Comparison of ENCODE assay signal across 19 cellular contexts in genomic region chr19:38722947-38723605, GRCh38. TPM values are rescaled to one million over a fixed set of nuclear protein-coding genes. Genes with fewer than 3 reads are reported as not detected.
DNase-seq lines count a peak whose midpoint lies in the region; ATAC-seq, FAIRE-seq and TF ChIP-seq lines count a peak whose summit lies in the region.
"Had no signal": no experiment of that assay in that cellular context is flagged by ENCODE, and none has a peak within 500 bp of the region (broad histone marks: within the 10 kb centered on the region; RNA-seq: fewer than 3 reads in every experiment).

No MANE protein-coding gene starts in this region.

- H3T11ph ChIP-seq in H9 (ENCODE audit: low read length): no peak overlapping the region

- H3K9me3 Mint-ChIP-seq in astrocyte (ENCODE audit: unreplicated experiment) (no peaks in the 10 kb centered on the region), H9 (no peaks in the 10 kb centered on the region), natural killer cell (no peaks in the 10 kb centered on the region)
- H3K9me3 Mint-ChIP-seq in activated naive CD8-positive, alpha-beta T cell treated with anti-CD3 and anti-CD28 coated beads for 36 hours: no peaks in the 10 kb centered on the region
- H3K9me3 Mint-ChIP-seq: activated naive CD4-positive, alpha-beta T cell treated with anti-CD3 and anti-CD28 coated beads, Interleukin-2, amount 10 ng/mL, durations not matched to agents 7 days and 5 days had no signal

- H3K14ac ChIP-seq in H9 (ENCODE audit: insufficient read depth, low read length): no peak overlapping the region

- no peak overlapping the region for H3K23ac ChIP-seq in H9 (ENCODE audit: insufficient read length, low read depth, low read length)

- no peak overlapping the region for H2AK5ac ChIP-seq in H9 (ENCODE audit: insufficient read length, low read length)

- intact Hi-C loops in HepG2 (cut with micrococcal nuclease; ENCODE audit: unreplicated experiment): loop anchor here (2.0 to 5.0 kb wide), 2 partner anchors 22 to 71 kb away; no protein-coding TSS in a partner anchor
- intact Hi-C loops in natural killer cell (cut with micrococcal nuclease): no loop called here

- H3K4me3 Mint-ChIP-seq in astrocyte (ENCODE audit: unreplicated experiment) (no peak overlapping the region), H9 (no peak overlapping the region), natural killer cell (no peak overlapping the region)
- H3K4me3 Mint-ChIP-seq in activated naive CD8-positive, alpha-beta T cell treated with anti-CD3 and anti-CD28 coated beads for 36 hours: no peak overlapping the region
- H3K4me3 Mint-ChIP-seq: activated CD4-positive, alpha-beta T cell treated with anti-CD3 and anti-CD28 coated beads for 36 hours; activated naive CD4-positive, alpha-beta T cell treated with anti-CD3 and anti-CD28 coated beads, Interleukin-2, amount 10 ng/mL, durations not matched to agents 7 days and 5 days had no signal

- H3K9ac ChIP-seq in astrocyte (ENCODE audit: low read length) (no peak overlapping the region), HepG2 (ENCODE audit: insufficient read depth, low read depth, low read length) (peak overlapping the region; percentile 69), skeletal muscle tissue (ENCODE audit: low read depth in 1 of 3, low read length in 3 of 3) (peak overlapping the region in 1 of 3 donors; percentile 54), H9 (ENCODE audit: extremely low read depth, insufficient read length, low read length) (no peak overlapping the region)

- H2BK20ac ChIP-seq in H9 (ENCODE audit: low read depth, low read length, poor library complexity, severe bottlenecking): no peak overlapping the region

- H3K4ac ChIP-seq in H9 (ENCODE audit: low read depth, low read length): no peak overlapping the region

- no peak overlapping the region for H3K56ac ChIP-seq in H9 (ENCODE audit: insufficient read length, low read depth, low read length)

- no peak for TF ChIP-seq POLR2A in A549 (IDR thresholded peaks at IDR 0.05; ENCODE audit: low read length)
- TF ChIP-seq POLR2A in HepG2 (IDR thresholded peaks at IDR 0.05; ENCODE audit: insufficient read depth in 1 of 2, low read depth in 2 of 2, low read length in 2 of 2): peak in 1 of 2 experiments; percentile 32; a peak in 1 of 4 replicates

- H2AFZ ChIP-seq in astrocyte (ENCODE audit: low read depth, low read length) (no peak overlapping the region), HepG2 (ENCODE audit: low read length) (no peak overlapping the region), H9 (ENCODE audit: low read length) (no peak overlapping the region)

- H4K20me1 ChIP-seq in astrocyte (ENCODE audit: insufficient read depth, low read length): peaks cover 76% of the 10 kb centered on the region
- H4K20me1 ChIP-seq in HepG2 (ENCODE audit: insufficient read depth, low read length): no peaks in the 10 kb centered on the region
- H4K20me1 ChIP-seq in H9 (ENCODE audit: control insufficient read depth, insufficient read depth, insufficient read length): no peaks in the 10 kb centered on the region

- TF ChIP-seq RAD21 in A549 (conservative IDR thresholded peaks at IDR 0.05 in 1 of 2, IDR thresholded peaks at IDR 0.05 in 1 of 2): no peak
- TF ChIP-seq RAD21 in HepG2 (CRISPR knock-in tag; IDR thresholded peaks at IDR 0.05): no peak

- DNase-seq in A549 (ENCODE audit: low read depth in 1 of 2, low spot score in 1 of 2) (no peak), astrocyte (ENCODE audit: low read depth) (no peak), HepG2 (ENCODE audit: low spot score) (no peak), foreskin fibroblast (no peak), H9 (no peak), natural killer cell (no peak)
- DNase-seq in activated naive CD8-positive, alpha-beta T cell treated with anti-CD3 and anti-CD28 coated beads for 36 hours: no peak
- DNase-seq: activated CD4-positive, alpha-beta T cell treated with anti-CD3 and anti-CD28 coated beads for 36 hours; activated naive CD4-positive, alpha-beta T cell treated with anti-CD3 and anti-CD28 coated beads, Interleukin-2, amount 10 ng/mL, durations not matched to agents 7 days and 5 days; central memory CD4-positive, alpha-beta T cell; NCI-H1436 treated with DMSO at 0.1 percent for 48 hours; NCI-H2227 treated with DMSO at 0.1 percent for 48 hours; T-helper 9 cell had no signal

- H3K79me2 ChIP-seq in astrocyte (ENCODE audit: insufficient read depth, low read length) (peaks cover 61% of the 10 kb centered on the region), HepG2 (ENCODE audit: insufficient read depth, low read length) (no peaks in the 10 kb centered on the region), H9 (ENCODE audit: insufficient read depth, low read length) (no peaks in the 10 kb centered on the region)

- H2BK15ac ChIP-seq in H9 (ENCODE audit: low read depth, low read length): no peak overlapping the region

- no peak overlapping the region for H4K8ac ChIP-seq in H9 (replicated peaks; ENCODE audit: insufficient read length, low read depth, low read length)

- in situ Hi-C loops in HepG2 (cut with HindIII; ENCODE audit: extremely low pct_ligation_motif_present, low pct_unique_long_range_greater_than_20kb): no loop called here

- 87% methylated on average over 10 of the region's 10 CpGs for WGBS in A549 (ENCODE audit: missing lambda C conversion rate)
- WGBS in HepG2 (ENCODE audit: low lambda C conversion rate): 100% methylated on average over 7 of the region's 10 CpGs
- no CpG with 5 or more reads among the region's 10 CpGs for WGBS in H9 (ENCODE audit: extremely low coverage, insufficient read length, low lambda C conversion rate)

- no TSS peak for BruUV-seq in HepG2 (replicated peaks; lab: Mats Ljungman, UMichigan)

- TF ChIP-seq EP300 in A549 (IDR thresholded peaks at IDR 0.05) (no peak), HepG2 (IDR thresholded peaks at IDR 0.05; ENCODE audit: low read depth in 2 of 2, low read length in 2 of 2) (no peak), HepG2 (CRISPR knock-in tag; IDR thresholded peaks at IDR 0.05; ENCODE audit: borderline replicate concordance) (no peak)

- H4K5ac ChIP-seq in H9 (ENCODE audit: insufficient read length, low read depth, low read length): no peak overlapping the region

- H3K27me3 Mint-ChIP-seq in astrocyte (ENCODE audit: low read depth, unreplicated experiment): no peaks in the 10 kb centered on the region
- no peaks in the 10 kb centered on the region for H3K27me3 Mint-ChIP-seq in activated naive CD8-positive, alpha-beta T cell treated with anti-CD3 and anti-CD28 coated beads for 36 hours
- H3K27me3 Mint-ChIP-seq in H9 (ENCODE audit: low read depth): no peaks in the 10 kb centered on the region
- no peaks in the 10 kb centered on the region for H3K27me3 Mint-ChIP-seq in natural killer cell (ENCODE audit: low read depth in 2 of 2)
- H3K27me3 Mint-ChIP-seq: activated CD4-positive, alpha-beta T cell treated with anti-CD3 and anti-CD28 coated beads for 36 hours; activated naive CD4-positive, alpha-beta T cell treated with anti-CD3 and anti-CD28 coated beads, Interleukin-2, amount 10 ng/mL, durations not matched to agents 7 days and 5 days had no signal

- no peak overlapping the region for H2BK12ac ChIP-seq in H9 (ENCODE audit: insufficient read length, low read depth, low read length)

- peaks cover 40% of the 10 kb centered on the region for H3K36me3 ChIP-seq in astrocyte (ENCODE audit: insufficient read depth, low read length)
- H3K36me3 ChIP-seq in HepG2 (replicated peaks in 1 of 2; ENCODE audit: control insufficient read depth in 1 of 2, insufficient read depth in 2 of 2, low read length in 2 of 2): peaks cover 24 to 69% of the 10 kb centered on the region in 2 experiments
- peaks cover 77 to 92% (median 79%) of the 10 kb centered on the region in 3 donors for H3K36me3 ChIP-seq in skeletal muscle tissue (ENCODE audit: control insufficient read depth in 3 of 3, insufficient read depth in 3 of 3, low read length in 3 of 3)

- FAIRE-seq in A549 (lab: Jason Lieb, UNC) (peak; percentile 18), astrocyte (lab: Jason Lieb, UNC) (no peak), HepG2 (lab: Jason Lieb, UNC) (no peak)
- FAIRE-seq: keratinocyte, urothelium cell line had no signal

- H3K4me3 ChIP-seq in A549 (no peak overlapping the region), astrocyte (ENCODE audit: insufficient read depth, low read depth, low read length) (no peak overlapping the region), HepG2 (replicated peaks in 1 of 3; ENCODE audit: insufficient read depth in 1 of 3, low read depth in 2 of 3, low read length in 3 of 3) (no peak overlapping the region), skeletal muscle tissue (ENCODE audit: low read length in 3 of 3) (no peak overlapping the region), foreskin fibroblast (ENCODE audit: low read depth in 1 of 2, low read length in 2 of 2) (no peak overlapping the region)
- H3K4me3 ChIP-seq: SJSA1 had no signal

- H3K36me3 Mint-ChIP-seq in astrocyte (ENCODE audit: low read depth, unreplicated experiment): peaks cover 19% of the 10 kb centered on the region
- H3K36me3 Mint-ChIP-seq in activated naive CD8-positive, alpha-beta T cell treated with anti-CD3 and anti-CD28 coated beads for 36 hours: peaks cover 5% of the 10 kb centered on the region
- peaks cover 22 to 85% (median 82%) of the 10 kb centered on the region in 3 experiments; a peak in 6 of 7 replicates for H3K36me3 Mint-ChIP-seq in H9 (ENCODE audit: insufficient read depth in 1 of 3, low read depth in 3 of 3)
- H3K36me3 Mint-ChIP-seq in natural killer cell: no peaks in the 10 kb centered on the region

- no peak overlapping the region for H3K18ac ChIP-seq in H9 (ENCODE audit: insufficient read length, low read depth, low read length)

- H3K4me1 ChIP-seq in A549: peaks cover 45% of the 10 kb centered on the region
- H3K4me1 ChIP-seq in astrocyte (ENCODE audit: insufficient read depth, low read length): peaks cover 34% of the 10 kb centered on the region
- H3K4me1 ChIP-seq in HepG2 (ENCODE audit: insufficient read depth, low read length): peaks cover 50% of the 10 kb centered on the region
- peaks cover 33 to 59% (median 56%) of the 10 kb centered on the region in 3 donors for H3K4me1 ChIP-seq in skeletal muscle tissue (ENCODE audit: control insufficient read depth in 3 of 3, insufficient read depth in 3 of 3, low read length in 3 of 3)
- no peaks in the 10 kb centered on the region for H3K4me1 ChIP-seq in H9 (ENCODE audit: insufficient read depth, low read length)
- H3K4me1 ChIP-seq: SJSA1 had no signal

- H3K4me2 ChIP-seq in A549 (no peak overlapping the region), astrocyte (ENCODE audit: low read length) (no peak overlapping the region), HepG2 (ENCODE audit: low read depth, low read length) (no peak overlapping the region), H9 (ENCODE audit: insufficient read depth, insufficient read length, low read length) (no peak overlapping the region)

- H3K79me1 ChIP-seq in H9 (ENCODE audit: insufficient read depth, low read depth, low read length, poor library complexity, severe bottlenecking): no peaks in the 10 kb centered on the region

- no peak overlapping the region for H2BK5ac ChIP-seq in H9 (ENCODE audit: insufficient read length, low read length)

- H3K27me3 ChIP-seq in astrocyte (ENCODE audit: insufficient read depth, low read length): no peaks in the 10 kb centered on the region
- H3K27me3 ChIP-seq in HepG2 (ENCODE audit: control insufficient read depth in 1 of 2, insufficient read depth in 2 of 2, low read length in 2 of 2): no peaks in the 10 kb centered on the region
- H3K27me3 ChIP-seq in skeletal muscle tissue (ENCODE audit: control insufficient read depth in 3 of 3, insufficient read depth in 3 of 3, low read length in 3 of 3): no peaks in the 10 kb centered on the region
- H3K27me3 ChIP-seq in H9 (ENCODE audit: insufficient read depth, low read length): no peaks in the 10 kb centered on the region
- H3K27me3 ChIP-seq: SJSA1 had no signal

- POLR2A ChIA-PET in A549 (lab: Yijun Ruan, JAX) (interaction anchor here (1.6 kb wide), 1 partner anchor 11 kb away, joined by 4 read pairs; no protein-coding TSS in a partner anchor), HepG2 (lab: Yijun Ruan, JAX) (interaction anchor here (1.6 to 3.2 kb wide), 6 partner anchors 21 to 126 kb away, joined by 3 to 26 read pairs (median 6); partner anchors contain the start of gene ACTN4)

- peak overlapping the region; percentile 86 for H3K27ac Mint-ChIP-seq in astrocyte (ENCODE audit: unreplicated experiment)
- H3K27ac Mint-ChIP-seq in activated naive CD8-positive, alpha-beta T cell treated with anti-CD3 and anti-CD28 coated beads for 36 hours: no peak overlapping the region
- H3K27ac Mint-ChIP-seq in H9: no peak overlapping the region; a peak in 2 of 7 replicates
- no peak overlapping the region for H3K27ac Mint-ChIP-seq in natural killer cell
- H3K27ac Mint-ChIP-seq: activated CD4-positive, alpha-beta T cell treated with anti-CD3 and anti-CD28 coated beads for 36 hours; activated naive CD4-positive, alpha-beta T cell treated with anti-CD3 and anti-CD28 coated beads, Interleukin-2, amount 10 ng/mL, durations not matched to agents 7 days and 5 days had no signal

- no peak overlapping the region for H2BK120ac ChIP-seq in H9 (ENCODE audit: low read depth, low read length, poor library complexity, severe bottlenecking)

- H4K91ac ChIP-seq in H9 (ENCODE audit: insufficient read length, low read depth, low read length): no peak overlapping the region

- CTCF ChIA-PET in A549 (lab: Yijun Ruan, JAX): interaction anchor here (0.6 to 38.0 kb wide), 19 partner anchors 8 to 320 kb away, joined by 3 to 764 read pairs (median 5); partner anchors contain the start of genes FAM98C, MRPS12 and SARS2
- CTCF ChIA-PET in HepG2 (lab: Yijun Ruan, JAX; ENCODE audit: low intra/inter-chr PET ratio, low total read pairs): no interaction called here

- H3K23me2 ChIP-seq in H9 (ENCODE audit: insufficient read length, low read depth, low read length, poor library complexity, severe bottlenecking): no peaks in the 10 kb centered on the region

- H3K9me3 ChIP-seq in A549 (no peaks in the 10 kb centered on the region), astrocyte (ENCODE audit: insufficient read depth, low read depth, low read length) (no peaks in the 10 kb centered on the region), HepG2 (ENCODE audit: low read length) (no peaks in the 10 kb centered on the region), skeletal muscle tissue (ENCODE audit: control insufficient read depth in 3 of 3, low read length in 3 of 3) (no peaks in the 10 kb centered on the region), H9 (ENCODE audit: control insufficient read depth, low read depth, low read length) (no peaks in the 10 kb centered on the region)
- H3K9me3 ChIP-seq: SJSA1 had no signal

- H3K27ac ChIP-seq in A549: peak overlapping the region in 1 of 2 experiments; percentile 55; a peak in 2 of 6 replicates
- H3K27ac ChIP-seq in astrocyte (ENCODE audit: low read depth, low read length): no peak overlapping the region
- H3K27ac ChIP-seq in HepG2 (ENCODE audit: extremely low read length, insufficient read depth, low read length): peak overlapping the region; percentile 82
- peak overlapping the region; percentile 73 for H3K27ac ChIP-seq in skeletal muscle tissue (ENCODE audit: low read depth, low read length)
- no peak overlapping the region for H3K27ac ChIP-seq in H9 (ENCODE audit: insufficient read length, low read depth, low read length)
- H3K27ac ChIP-seq: SJSA1 had no signal

- TF ChIP-seq CTCF in A549 (IDR thresholded peaks at IDR 0.05) (no peak), astrocyte (IDR thresholded peaks at IDR 0.05; ENCODE audit: insufficient read depth, low read depth, low read length) (no peak), HepG2 (CRISPR knock-in tag; IDR thresholded peaks at IDR 0.05) (no peak), foreskin fibroblast (IDR thresholded peaks at IDR 0.05; ENCODE audit: low read depth, low read length) (no peak), H9 (conservative IDR thresholded peaks at IDR 0.05) (no peak), natural killer cell (IDR thresholded peaks at IDR 0.05) (no peak)

- H3K4me1 Mint-ChIP-seq in astrocyte (ENCODE audit: low read depth, unreplicated experiment) (peaks cover 15% of the 10 kb centered on the region), H9 (peaks cover 0 to 4% of the 10 kb centered on the region in 2 experiments; a peak in 1 of 4 replicates), natural killer cell (peaks cover 13 to 24% of the 10 kb centered on the region in 2 donors)
- peaks cover 7% of the 10 kb centered on the region for H3K4me1 Mint-ChIP-seq in activated naive CD8-positive, alpha-beta T cell treated with anti-CD3 and anti-CD28 coated beads for 36 hours
- H3K4me1 Mint-ChIP-seq: activated naive CD4-positive, alpha-beta T cell treated with anti-CD3 and anti-CD28 coated beads, Interleukin-2, amount 10 ng/mL, durations not matched to agents 7 days and 5 days had no signal

- no peak for ATAC-seq in A549
- no peak for ATAC-seq in HepG2
- no peak for ATAC-seq in natural killer cell
- ATAC-seq: activated CD4-positive, alpha-beta T cell treated with anti-CD3 and anti-CD28 coated beads for 36 hours had no signal

RNA-seq across cellular contexts. Expression of gene CAPN12, which starts 21.2 kb away (rescaled TPM):
- polyA plus RNA-seq in A549 (2011; rRNA removed): 10.0 and 12.3 TPM in 2 replicates
- 10.0 and 10.2 TPM in 2 replicates for polyA plus RNA-seq in A549 (2012; cell fraction: cytosol; rRNA removed)
- polyA plus RNA-seq in A549 (2012; cell fraction: nucleus; rRNA removed): 33.2 and 34.8 TPM in 2 replicates
- polyA plus RNA-seq in A549 (2017; fragmentation: RNase III; extraction: RNeasy Plus Mini Kit Qiagen cat#74134 plus additional on column Dnase treatment): 8.6 to 11.7 TPM (median 11.0 TPM) in 3 replicates
- 3.2 and 7.1 TPM in 2 replicates for polyA minus RNA-seq in A549 (2011; rRNA and poly(A)+ RNA removed)
- 4.6 and 6.0 TPM in 2 replicates for total RNA-seq in astrocyte
- 0.62 and 1.6 TPM in 2 replicates for total RNA-seq in HepG2 (2016; rRNA removed; fragmentation: Illumina TruSeq; extraction: Trizol)
- total RNA-seq in HepG2 (2016; cell fraction: cytosol; rRNA removed; fragmentation: Illumina TruSeq; extraction: Trizol; ENCODE audit: low read depth): 1.0 and 1.2 TPM in 2 replicates
- 0.30 and 1.3 TPM in 2 replicates for total RNA-seq in HepG2 (2016; cell fraction: insoluble cytoplasmic fraction; rRNA removed; fragmentation: Illumina TruSeq; extraction: Trizol)
- 0.49 and 0.59 TPM in 2 replicates for total RNA-seq in HepG2 (2016; cell fraction: membrane; rRNA removed; fragmentation: Illumina TruSeq; extraction: Trizol)
- total RNA-seq in HepG2 (2016; cell fraction: nucleus; rRNA removed; fragmentation: Illumina TruSeq; extraction: Trizol): 2.3 and 2.9 TPM in 2 replicates
- polyA plus RNA-seq in HepG2 (2011; rRNA removed): 13.6 and 20.4 TPM in 2 replicates
- polyA plus RNA-seq in HepG2 (2011; cell fraction: cytosol; rRNA removed): 3.4 and 3.8 TPM in 2 replicates
- 230 and 249 TPM in 2 replicates for polyA plus RNA-seq in HepG2 (2011; cell fraction: nucleus; rRNA removed)
- polyA plus RNA-seq in HepG2 (2012): 8.4 and 11.4 TPM in 2 replicates
- 0.35 and 0.73 TPM in 2 replicates for polyA plus RNA-seq in HepG2 (2016; cell fraction: cytosol; fragmentation: Illumina TruSeq; extraction: Trizol; ENCODE audit: low read depth)
- polyA plus RNA-seq in HepG2 (2016; cell fraction: insoluble cytoplasmic fraction; fragmentation: Illumina TruSeq; extraction: Trizol; ENCODE audit: low read depth): 0.66 and 0.96 TPM in 2 replicates
- polyA plus RNA-seq in HepG2 (2016; cell fraction: membrane; fragmentation: Illumina TruSeq; extraction: Trizol; ENCODE audit: low read depth): 0.66 and 0.81 TPM in 2 replicates
- polyA plus RNA-seq in HepG2 (2016; cell fraction: nucleus; fragmentation: Illumina TruSeq; extraction: Trizol; ENCODE audit: insufficient read depth, low read depth): 16.2 and 18.9 TPM in 2 replicates
- 4.4 TPM in 1 of 2 replicates, not detected in the other for polyA minus RNA-seq in HepG2 (2011; rRNA and poly(A)+ RNA removed; ENCODE audit: low replicate concordance)
- 0.69 and 2.0 TPM in 2 replicates for polyA minus RNA-seq in HepG2 (2011; cell fraction: cytosol; rRNA and poly(A)+ RNA removed)
- 10.0 and 11.6 TPM in 2 replicates for polyA minus RNA-seq in HepG2 (2011; cell fraction: nucleus; rRNA and poly(A)+ RNA removed)
- 0.52 TPM for total RNA-seq in skeletal muscle tissue
- 1 to 10 TPM; 3.8 to 3.9 TPM for total RNA-seq in activated naive CD8-positive, alpha-beta T cell treated with anti-CD3 and anti-CD28 coated beads for 36 hours
- 10.3 and 10.5 TPM in 2 replicates for total RNA-seq in H9 (2021)
- 10 to 100 TPM in 2 of 3 donors, 1 to 10 TPM in 1; 7.4 to 51.0 (median 26.7) TPM for total RNA-seq in natural killer cell
- total RNA-seq: SJSA1 had no signal

RNA-seq across cellular contexts. Expression of gene LGALS7, which starts 50.2 kb away (rescaled TPM):
- polyA plus RNA-seq in A549 (2011; rRNA removed) (not detected in 2 replicates), A549 (2017; fragmentation: RNase III; extraction: RNeasy Plus Mini Kit Qiagen cat#74134 plus additional on column Dnase treatment) (not detected in 3 replicates), HepG2 (2011; rRNA removed) (0.73 and 0.85 TPM in 2 replicates)
- 0.19 TPM in 1 of 2 replicates, not detected in the other for polyA plus RNA-seq in A549 (2012; cell fraction: cytosol; rRNA removed)
- not detected in 2 replicates for polyA plus RNA-seq in A549 (2012; cell fraction: nucleus; rRNA removed)
- polyA minus RNA-seq in A549 (2011; rRNA and poly(A)+ RNA removed): not detected in 2 replicates
- total RNA-seq in astrocyte (not detected in 2 replicates), HepG2 (2016; rRNA removed; fragmentation: Illumina TruSeq; extraction: Trizol) (not detected in 2 replicates), skeletal muscle tissue (1.0 TPM), H9 (2021) (0.92 TPM in 1 of 2 replicates, not detected in the other), natural killer cell (not detected)
- total RNA-seq in HepG2 (2016; cell fraction: cytosol; rRNA removed; fragmentation: Illumina TruSeq; extraction: Trizol; ENCODE audit: low read depth): not detected in 2 replicates
- not detected in 2 replicates for total RNA-seq in HepG2 (2016; cell fraction: insoluble cytoplasmic fraction; rRNA removed; fragmentation: Illumina TruSeq; extraction: Trizol)
- total RNA-seq in HepG2 (2016; cell fraction: membrane; rRNA removed; fragmentation: Illumina TruSeq; extraction: Trizol): 0.93 TPM in 1 of 2 replicates, not detected in the other
- not detected in 2 replicates for total RNA-seq in HepG2 (2016; cell fraction: nucleus; rRNA removed; fragmentation: Illumina TruSeq; extraction: Trizol)
- 1.6 and 1.9 TPM in 2 replicates for polyA plus RNA-seq in HepG2 (2011; cell fraction: cytosol; rRNA removed)
- polyA plus RNA-seq in HepG2 (2011; cell fraction: nucleus; rRNA removed): 1.7 and 2.4 TPM in 2 replicates
- polyA plus RNA-seq in HepG2 (2012): 0.35 TPM in 1 of 2 replicates, not detected in the other
- not detected in 2 replicates for polyA plus RNA-seq in HepG2 (2016; cell fraction: cytosol; fragmentation: Illumina TruSeq; extraction: Trizol; ENCODE audit: low read depth)
- not detected in 2 replicates for polyA plus RNA-seq in HepG2 (2016; cell fraction: insoluble cytoplasmic fraction; fragmentation: Illumina TruSeq; extraction: Trizol; ENCODE audit: low read depth)
- 0.63 TPM in 1 of 2 replicates, not detected in the other for polyA plus RNA-seq in HepG2 (2016; cell fraction: membrane; fragmentation: Illumina TruSeq; extraction: Trizol; ENCODE audit: low read depth)
- polyA plus RNA-seq in HepG2 (2016; cell fraction: nucleus; fragmentation: Illumina TruSeq; extraction: Trizol; ENCODE audit: insufficient read depth, low read depth): not detected in 2 replicates
- 0.58 TPM in 1 of 2 replicates, not detected in the other for polyA minus RNA-seq in HepG2 (2011; rRNA and poly(A)+ RNA removed; ENCODE audit: low replicate concordance)
- polyA minus RNA-seq in HepG2 (2011; cell fraction: cytosol; rRNA and poly(A)+ RNA removed): not detected in 2 replicates
- 0.99 TPM in 1 of 2 replicates, not detected in the other for polyA minus RNA-seq in HepG2 (2011; cell fraction: nucleus; rRNA and poly(A)+ RNA removed)
- total RNA-seq in activated naive CD8-positive, alpha-beta T cell treated with anti-CD3 and anti-CD28 coated beads for 36 hours: not detected
- total RNA-seq: activated CD4-positive, alpha-beta T cell treated with anti-CD3 and anti-CD28 coated beads for 36 hours; pulmonary artery endothelial cell; SJSA1 had no signal
- polyA plus RNA-seq: AG04450 had no signal

Comparison
In these comparisons a context has a peak if more than half of its experiments do, and no peak if none do; other contexts are left out.
1. H3K27ac ChIP-seq: peak in HepG2 (single experiment) and skeletal muscle tissue (single experiment); none in astrocyte (single experiment) and H9 (single experiment).
2. Of the 38 proteins assayed by ChIP-seq in both HepG2 and A549: peak only in HepG2: none; only in A549: KDM1A, MAX and ZFP36; in both: none; in neither: 33; mixed calls (peak in some experiments, not most) for 2.